In the genomic region with DNA sequence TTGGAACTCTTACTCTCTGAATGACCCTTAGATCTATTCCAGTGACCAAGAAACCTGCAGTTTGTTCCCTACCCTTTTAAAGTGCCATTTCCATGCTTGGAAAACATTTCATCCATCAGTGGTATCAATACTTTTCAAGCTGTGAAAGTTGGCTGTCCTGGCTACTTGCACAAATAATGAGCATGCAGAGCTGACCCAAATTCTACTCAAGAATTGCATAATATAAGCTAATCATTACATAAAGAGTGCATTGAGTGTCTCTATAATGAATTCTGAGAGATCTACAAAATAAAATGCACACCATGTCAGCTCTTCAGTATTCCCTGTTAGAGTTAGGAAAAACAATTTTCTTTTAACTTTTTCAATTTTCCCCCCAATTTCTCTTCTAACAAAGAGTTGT, we compare ENCODE assay signal across 29 cellular contexts.
"Had no signal": no experiment of that assay in that cellular context is flagged by ENCODE, and none has a peak within 500 bp of the region (broad histone marks: within the 10 kb centered on the region; RNA-seq: fewer than 3 reads in every experiment).

No MANE protein-coding gene starts in this region.

- H3K4me1 Mint-ChIP-seq: activated CD4-positive, alpha-beta memory T cell treated with anti-CD3 and anti-CD28 coated beads, Interleukin-2, amount 10 ng/mL, durations not matched to agents 7 days and 5 days; activated CD4-positive, alpha-beta T cell treated with anti-CD3 and anti-CD28 coated beads, Interleukin-2, amount 10 ng/mL, durations not matched to agents 7 days and 5 days; activated naive CD4-positive, alpha-beta T cell treated with anti-CD3 and anti-CD28 coated beads, Interleukin-2, amount 10 ng/mL, durations not matched to agents 7 days and 5 days; T-helper 17 cell had no signal

- H3K9me3 Mint-ChIP-seq: activated CD4-positive, alpha-beta memory T cell treated with anti-CD3 and anti-CD28 coated beads, Interleukin-2, amount 10 ng/mL, durations not matched to agents 7 days and 5 days; activated CD4-positive, alpha-beta T cell treated with anti-CD3 and anti-CD28 coated beads, Interleukin-2, amount 10 ng/mL, durations not matched to agents 7 days and 5 days; activated T-cell treated with anti-CD3 and anti-CD28 coated beads, Interleukin-2, amount 50 U/mL, for 24 hours; endodermal cell; T-helper 2 cell treated with Interferon-gamma antibody and Interleukin-4, amounts not matched to agents 5 μg/mL and 100 μg/mL, for 36 hours had no signal

- H3K4me3 Mint-ChIP-seq: activated CD4-positive, alpha-beta memory T cell treated with anti-CD3 and anti-CD28 coated beads, Interleukin-2, amount 10 ng/mL, durations not matched to agents 7 days and 5 days; activated CD4-positive, alpha-beta T cell treated with anti-CD3 and anti-CD28 coated beads, Interleukin-2, amount 10 ng/mL, durations not matched to agents 7 days and 5 days; activated naive CD4-positive, alpha-beta T cell treated with anti-CD3 and anti-CD28 coated beads, Interleukin-2, amount 10 ng/mL, durations not matched to agents 7 days and 5 days; activated naive CD8-positive, alpha-beta T cell; activated T-cell treated with anti-CD3 and anti-CD28 coated beads, Interleukin-2, amount 50 U/mL, for 24 hours; activated T-cell treated with anti-CD3 and anti-CD28 coated beads, Interleukin-2, amount 50 U/mL, for 72 hours; endodermal cell; T-helper 17 cell; T-helper 2 cell treated with Interferon-gamma antibody and Interleukin-4, amounts not matched to agents 5 μg/mL and 100 μg/mL, for 36 hours had no signal

- H3K27me3 Mint-ChIP-seq: activated CD4-positive, alpha-beta memory T cell treated with anti-CD3 and anti-CD28 coated beads, Interleukin-2, amount 10 ng/mL, durations not matched to agents 7 days and 5 days; activated CD4-positive, alpha-beta T cell treated with anti-CD3 and anti-CD28 coated beads, Interleukin-2, amount 10 ng/mL, durations not matched to agents 7 days and 5 days; activated naive CD4-positive, alpha-beta T cell treated with anti-CD3 and anti-CD28 coated beads, Interleukin-2, amount 10 ng/mL, durations not matched to agents 7 days and 5 days; activated naive CD8-positive, alpha-beta T cell; activated T-cell treated with anti-CD3 and anti-CD28 coated beads, Interleukin-2, amount 50 U/mL, for 24 hours; T-helper 17 cell had no signal

- ATAC-seq: activated T-cell treated with anti-CD3 and anti-CD28 coated beads, Interleukin-2, amount 50 U/mL, for 72 hours; esophagus mucosa; T-helper 17 cell had no signal

- H3K27ac Mint-ChIP-seq: activated CD4-positive, alpha-beta memory T cell treated with anti-CD3 and anti-CD28 coated beads, Interleukin-2, amount 10 ng/mL, durations not matched to agents 7 days and 5 days; activated CD4-positive, alpha-beta T cell treated with anti-CD3 and anti-CD28 coated beads, Interleukin-2, amount 10 ng/mL, durations not matched to agents 7 days and 5 days; activated naive CD4-positive, alpha-beta T cell treated with anti-CD3 and anti-CD28 coated beads, Interleukin-2, amount 10 ng/mL, durations not matched to agents 7 days and 5 days; activated naive CD8-positive, alpha-beta T cell; activated T-cell treated with anti-CD3 and anti-CD28 coated beads, Interleukin-2, amount 50 U/mL, for 24 hours; activated T-cell treated with anti-CD3 and anti-CD28 coated beads, Interleukin-2, amount 50 U/mL, for 72 hours; endodermal cell; T-helper 17 cell; T-helper 2 cell treated with Interferon-gamma antibody and Interleukin-4, amounts not matched to agents 5 μg/mL and 100 μg/mL, for 36 hours had no signal

- H3K27ac ChIP-seq: brain microvascular endothelial cell, WERI-Rb-1 had no signal

- DNase-seq: activated CD4-positive, alpha-beta memory T cell treated with anti-CD3 and anti-CD28 coated beads, Interleukin-2, amount 10 ng/mL, durations not matched to agents 7 days and 5 days; activated CD4-positive, alpha-beta T cell treated with anti-CD3 and anti-CD28 coated beads for 1 hour; activated CD4-positive, alpha-beta T cell treated with anti-CD3 and anti-CD28 coated beads for 4 hours; activated CD4-positive, alpha-beta T cell treated with anti-CD3 and anti-CD28 coated beads, Interleukin-2, amount 10 ng/mL, durations not matched to agents 7 days and 5 days; activated CD4-positive, alpha-beta T cell treated with anti-CD3 and anti-CD28 coated beads, Interleukin-2, amount 50 U/mL, for 4 hours; activated CD4-positive, CD25-positive, alpha-beta regulatory T cell; activated CD8-positive, alpha-beta memory T cell treated with anti-CD3 and anti-CD28 coated beads, Interleukin-2, amount 50 U/mL, for 48 hours; activated gamma-delta T cell; activated naive CD4-positive, alpha-beta T cell; activated naive CD4-positive, alpha-beta T cell treated with anti-CD3 and anti-CD28 coated beads, Interleukin-2, amount 10 ng/mL, durations not matched to agents 7 days and 5 days; activated T-cell treated with anti-CD3 and anti-CD28 coated beads for 4 hours; activated T-cell treated with anti-CD3 and anti-CD28 coated beads, Interleukin-2, amount 50 U/mL, for 24 hours; activated T-cell treated with anti-CD3 and anti-CD28 coated beads, Interleukin-2, amount 50 U/mL, for 72 hours; amniotic stem cell; anterior cingulate cortex; brain microvascular endothelial cell; caudate nucleus; cortex of kidney; effector CD8-positive, alpha-beta T cell; endodermal cell; foreskin fibroblast; head of caudate nucleus; T-helper 1 cell; T-helper 17 cell; T1000; WERI-Rb-1 had no signal

- H3K36me3 Mint-ChIP-seq: activated naive CD4-positive, alpha-beta T cell treated with anti-CD3 and anti-CD28 coated beads, Interleukin-2, amount 10 ng/mL, durations not matched to agents 7 days and 5 days; activated naive CD8-positive, alpha-beta T cell had no signal

- H3K36me3 ChIP-seq: brain microvascular endothelial cell, WERI-Rb-1 had no signal

- H3K27me3 ChIP-seq: brain microvascular endothelial cell had no signal
